1 cellular context compared by ENCODE assay signal in the genomic region with DNA sequence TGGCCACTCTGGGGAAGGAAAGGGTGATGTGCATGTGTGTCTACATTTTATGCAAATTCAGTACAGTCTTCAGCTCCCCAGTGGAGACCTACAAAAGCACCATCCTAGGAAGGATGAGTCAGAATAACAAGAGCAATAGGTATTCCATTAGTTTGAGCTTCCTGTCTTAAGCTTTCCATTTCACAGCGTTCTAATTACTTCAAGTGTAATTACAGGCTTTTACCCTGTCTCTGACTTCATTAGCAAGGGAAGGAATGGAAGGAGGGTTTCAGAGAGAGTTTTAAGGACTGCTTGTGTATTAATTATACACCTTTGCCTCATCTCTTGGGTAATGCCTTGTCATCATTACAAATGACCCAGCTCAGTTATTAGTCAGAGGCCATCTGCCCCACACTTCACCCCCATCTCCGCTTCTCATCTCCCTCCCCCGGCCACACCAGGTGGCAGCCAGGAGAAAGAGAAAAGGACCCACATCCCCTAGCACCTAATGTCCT.
TF ChIP-seq lines count a peak whose summit lies in the region.

No MANE protein-coding gene starts in this region.

TF ChIP-seq in GM12878, 131 proteins besides CTCF, POLR2A, EP300 and RAD21 (continued from another document and continues in another):
- no peak for TF ChIP-seq ZNF592 (IDR thresholded peaks at IDR 0.05)
- TF ChIP-seq ZNF384 (IDR thresholded peaks at IDR 0.05; ENCODE audit: borderline replicate concordance, low read depth, low read length): no peak
- TF ChIP-seq SMAD1 (IDR thresholded peaks at IDR 0.05; ENCODE audit: low read depth, partially characterized antibody): no peak
- TF ChIP-seq ZNF24 (IDR thresholded peaks at IDR 0.05): no peak
- no peak for TF ChIP-seq ZNF687 (IDR thresholded peaks at IDR 0.05)
- no peak for TF ChIP-seq RFX5 (IDR thresholded peaks at IDR 0.05; ENCODE audit: low read depth, low read length)
- TF ChIP-seq SMAD5 (IDR thresholded peaks at IDR 0.05; ENCODE audit: low read depth): no peak
- no peak for TF ChIP-seq NFXL1 (IDR thresholded peaks at IDR 0.05; ENCODE audit: borderline replicate concordance)
- peak; percentile 79 for TF ChIP-seq BCL11A (IDR thresholded peaks at IDR 0.05; ENCODE audit: low read depth, low read length)
- TF ChIP-seq HCFC1 (IDR thresholded peaks at IDR 0.05; ENCODE audit: low read length): no peak
- TF ChIP-seq NFYA (IDR thresholded peaks at IDR 0.05; ENCODE audit: borderline replicate concordance, low read depth, low read length): no peak
- TF ChIP-seq FOS (IDR thresholded peaks at IDR 0.05; ENCODE audit: borderline replicate concordance, extremely low read depth, insufficient read length): no peak
- TF ChIP-seq EED (IDR thresholded peaks at IDR 0.05; ENCODE audit: low read depth): peak; percentile 64; the same call in 1 of the 2 replicates
- peak; percentile 51 for TF ChIP-seq BCL3 (IDR thresholded peaks at IDR 0.05; ENCODE audit: borderline replicate concordance, insufficient read depth, low read depth, low read length, poor library complexity, severe bottlenecking)
- TF ChIP-seq PAX8 (IDR thresholded peaks at IDR 0.05): no peak
- TF ChIP-seq FOXM1 (IDR thresholded peaks at IDR 0.05; ENCODE audit: low read depth, low read length): peak; percentile 39; the same call in 1 of the 2 replicates
- TF ChIP-seq SMARCA5 (IDR thresholded peaks at IDR 0.05): no peak
- TF ChIP-seq NR2F1 (conservative IDR thresholded peaks at IDR 0.05): peak; percentile 40; the same call in 1 of the 2 replicates
- peak in 1 of 2 experiments; percentile 48; a peak in 1 of 4 replicates for TF ChIP-seq ETV6 (conservative IDR thresholded peaks at IDR 0.05 in 1 of 2, IDR thresholded peaks at IDR 0.05 in 1 of 2; ENCODE audit: borderline replicate concordance in 1 of 2, low read depth in 1 of 2)
- TF ChIP-seq JUND (IDR thresholded peaks at IDR 0.05; ENCODE audit: low read depth, low read length): no peak
- TF ChIP-seq ZNF274 (IDR thresholded peaks at IDR 0.05; ENCODE audit: insufficient read depth, insufficient read length): no peak
- peak; percentile 59 for TF ChIP-seq IKZF1 (conservative IDR thresholded peaks at IDR 0.05)
- TF ChIP-seq KLF5 (IDR thresholded peaks at IDR 0.05; ENCODE audit: partially characterized antibody): no peak
- TF ChIP-seq ZBTB4 (CRISPR knock-in tag; IDR thresholded peaks at IDR 0.05): no peak
- no peak for TF ChIP-seq KDM1A (IDR thresholded peaks at IDR 0.05; ENCODE audit: borderline replicate concordance)
- no peak for TF ChIP-seq GATAD2B (conservative IDR thresholded peaks at IDR 0.05; ENCODE audit: low read depth)
- TF ChIP-seq TCF12 (IDR thresholded peaks at IDR 0.05; ENCODE audit: low read depth, low read length): peak; percentile 92
- TF ChIP-seq BACH1 (IDR thresholded peaks at IDR 0.05; ENCODE audit: borderline replicate concordance): no peak
- TF ChIP-seq RAD51 (IDR thresholded peaks at IDR 0.05): no peak
- peak; percentile 86; the same call in 1 of the 3 replicates for TF ChIP-seq POU2F2 (IDR thresholded peaks at IDR 0.05; ENCODE audit: borderline replicate concordance, low read depth, low read length)
- TF ChIP-seq, protein P1, sequence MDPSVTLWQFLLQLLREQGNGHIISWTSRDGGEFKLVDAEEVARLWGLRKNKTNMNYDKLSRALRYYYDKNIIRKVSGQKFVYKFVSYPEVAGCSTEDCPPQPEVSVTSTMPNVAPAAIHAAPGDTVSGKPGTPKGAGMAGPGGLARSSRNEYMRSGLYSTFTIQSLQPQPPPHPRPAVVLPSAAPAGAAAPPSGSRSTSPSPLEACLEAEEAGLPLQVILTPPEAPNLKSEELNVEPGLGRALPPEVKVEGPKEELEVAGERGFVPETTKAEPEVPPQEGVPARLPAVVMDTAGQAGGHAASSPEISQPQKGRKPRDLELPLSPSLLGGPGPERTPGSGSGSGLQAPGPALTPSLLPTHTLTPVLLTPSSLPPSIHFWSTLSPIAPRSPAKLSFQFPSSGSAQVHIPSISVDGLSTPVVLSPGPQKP (IDR thresholded peaks at IDR 0.05; ENCODE audit: low read depth, low read length): no peak
- TF ChIP-seq SUZ12 (IDR thresholded peaks at IDR 0.05; ENCODE audit: unreplicated experiment): no peak
- no peak for TF ChIP-seq ZZZ3 (IDR thresholded peaks at IDR 0.05; ENCODE audit: control insufficient read depth, insufficient read length, low read depth)
- no peak for TF ChIP-seq SREBF1 (IDR thresholded peaks at IDR 0.05; ENCODE audit: low read length)
- no peak for TF ChIP-seq HDGF (IDR thresholded peaks at IDR 0.05)
- no peak for TF ChIP-seq YBX1 (IDR thresholded peaks at IDR 0.05)
- peak; percentile 62 for TF ChIP-seq ATF7 (IDR thresholded peaks at IDR 0.05; ENCODE audit: low read depth)
- peak; percentile 53 to 63; a peak in 3 of 4 replicates for TF ChIP-seq IKZF2 (IDR thresholded peaks at IDR 0.05)
- no peak for TF ChIP-seq SIX5 (IDR thresholded peaks at IDR 0.05; ENCODE audit: low read depth, low read length, severe bottlenecking)
- TF ChIP-seq, protein P2, sequence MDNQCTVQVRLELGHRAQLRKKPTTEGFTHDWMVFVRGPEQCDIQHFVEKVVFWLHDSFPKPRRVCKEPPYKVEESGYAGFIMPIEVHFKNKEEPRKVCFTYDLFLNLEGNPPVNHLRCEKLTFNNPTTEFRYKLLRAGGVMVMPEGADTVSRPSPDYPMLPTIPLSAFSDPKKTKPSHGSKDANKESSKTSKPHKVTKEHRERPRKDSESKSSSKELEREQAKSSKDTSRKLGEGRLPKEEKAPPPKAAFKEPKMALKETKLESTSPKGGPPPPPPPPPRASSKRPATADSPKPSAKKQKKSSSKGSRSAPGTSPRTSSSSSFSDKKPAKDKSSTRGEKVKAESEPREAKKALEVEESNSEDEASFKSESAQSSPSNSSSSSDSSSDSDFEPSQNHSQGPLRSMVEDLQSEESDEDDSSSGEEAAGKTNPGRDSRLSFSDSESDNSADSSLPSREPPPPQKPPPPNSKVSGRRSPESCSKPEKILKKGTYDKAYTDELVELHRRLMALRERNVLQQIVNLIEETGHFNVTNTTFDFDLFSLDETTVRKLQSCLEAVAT (IDR thresholded peaks at IDR 0.05): peak; percentile 94
- no peak for TF ChIP-seq EGR1 (IDR thresholded peaks at IDR 0.05; ENCODE audit: borderline replicate concordance in 1 of 2, low read depth in 2 of 2, low read length in 2 of 2)
- TF ChIP-seq BMI1 (IDR thresholded peaks at IDR 0.05; ENCODE audit: borderline replicate concordance): no peak
- no peak for TF ChIP-seq PRDM15 (CRISPR knock-in tag; IDR thresholded peaks at IDR 0.05)
- peak; percentile 78 for TF ChIP-seq JUNB (IDR thresholded peaks at IDR 0.05)
- TF ChIP-seq MEF2A (IDR thresholded peaks at IDR 0.05; ENCODE audit: insufficient read depth, low read depth, low read length): no peak
